Comparison of ENCODE assay signal across 8 cellular contexts in genomic region chr3:124034016-124034808, GRCh38. TPM values are rescaled to one million over a fixed set of nuclear protein-coding genes. Genes with fewer than 3 reads are reported as not detected.
DNase-seq lines count a peak whose midpoint lies in the region; ATAC-seq and TF ChIP-seq lines count a peak whose summit lies in the region.

No MANE protein-coding gene starts in this region.

- H3K27ac ChIP-seq in ovary = no peak overlapping the region

- H3K9me3 ChIP-seq in ovary = no peaks in the 10 kb centered on the region

- no peak for ATAC-seq in GM21619 (IDR thresholded peaks at IDR 0.05; ENCODE audit: unreplicated experiment)

- no peaks in the 10 kb centered on the region for H3K27me3 ChIP-seq in ovary

- no peak for TF ChIP-seq EP300 in ovary (IDR thresholded peaks at IDR 0.05)

- DNase-seq in NCI-H82 (lab: John Stamatoyannopoulos, UW) = peak; percentile 68
- no peak for DNase-seq in NCI-H82 treated with DMSO at 0.1 percent for 48 hours (lab: John Stamatoyannopoulos, UW; ENCODE audit: unreplicated experiment)
- DNase-seq in activated T-cell treated with anti-CD3 and anti-CD28 coated beads, Interleukin-2, amount 50 U/mL, for 1 hour = peak; percentile 19
- peak; percentile 33 for DNase-seq in glomerular visceral epithelial cell (ENCODE audit: extremely low spot score)
- peak in 4 of 5 donors; percentile 17 to 54 (median 40) for DNase-seq in ovary
- no peak for DNase-seq in SW 1271 (lab: John Stamatoyannopoulos, UW)
- no peak for DNase-seq in NK-92 (lab: John Stamatoyannopoulos, UW; ENCODE audit: unreplicated experiment)

- H3K4me1 ChIP-seq in ovary (ENCODE audit: insufficient read depth) = no peaks in the 10 kb centered on the region

- WGBS in ovary, 3 donors = 3 to 9% (median 5%) methylated on average over 18 to 46 of the region's 46 CpGs

- TF ChIP-seq CTCF in ovary (IDR thresholded peaks at IDR 0.05) = no peak

- H3K36me3 ChIP-seq in ovary = no peaks in the 10 kb centered on the region

- peak overlapping the region; percentile 70 for H3K4me3 ChIP-seq in ovary

- no peak for TF ChIP-seq POLR2A in ovary (IDR thresholded peaks at IDR 0.05)

- intact Hi-C loops in ovary (cut with DNase I) = loop anchor here in 1 of 4 donors (10.0 kb wide), 1 partner anchor 1341 kb away; the partner anchor contains the start of gene ZNF148

RNA-seq across cellular contexts. Expression of gene KALRN, which starts 1.0 kb away (rescaled TPM):
- 10 to 100 TPM in 6 of 7 donors, 1 to 10 TPM in 1; 8.0 to 37.1 (median 22.1) TPM for total RNA-seq in ovary
- 10 to 100 TPM in 1 of 2 donors, 1 to 10 TPM in 1; 5.5 to 21.2 TPM for polyA plus RNA-seq in ovary

RNA-seq across cellular contexts. Expression of gene ROPN1, which starts 42.3 kb away (rescaled TPM):
- total RNA-seq in ovary = not detected
- not detected for polyA plus RNA-seq in ovary

Comparison
In these comparisons a context has a peak if more than half of its experiments do, and no peak if none do; other contexts are left out.
1. DNase-seq: peak in NCI-H82 (single experiment), activated T-cell treated with anti-CD3 and anti-CD28 coated beads, Interleukin-2, amount 50 U/mL, for 1 hour (single experiment), glomerular visceral epithelial cell (single experiment) and ovary (4 of 5); none in NCI-H82 treated with DMSO at 0.1 percent for 48 hours (single experiment), SW 1271 (0 of 2) and NK-92 (single experiment).